22 cellular contexts compared by ENCODE assay signal in the genomic region with DNA sequence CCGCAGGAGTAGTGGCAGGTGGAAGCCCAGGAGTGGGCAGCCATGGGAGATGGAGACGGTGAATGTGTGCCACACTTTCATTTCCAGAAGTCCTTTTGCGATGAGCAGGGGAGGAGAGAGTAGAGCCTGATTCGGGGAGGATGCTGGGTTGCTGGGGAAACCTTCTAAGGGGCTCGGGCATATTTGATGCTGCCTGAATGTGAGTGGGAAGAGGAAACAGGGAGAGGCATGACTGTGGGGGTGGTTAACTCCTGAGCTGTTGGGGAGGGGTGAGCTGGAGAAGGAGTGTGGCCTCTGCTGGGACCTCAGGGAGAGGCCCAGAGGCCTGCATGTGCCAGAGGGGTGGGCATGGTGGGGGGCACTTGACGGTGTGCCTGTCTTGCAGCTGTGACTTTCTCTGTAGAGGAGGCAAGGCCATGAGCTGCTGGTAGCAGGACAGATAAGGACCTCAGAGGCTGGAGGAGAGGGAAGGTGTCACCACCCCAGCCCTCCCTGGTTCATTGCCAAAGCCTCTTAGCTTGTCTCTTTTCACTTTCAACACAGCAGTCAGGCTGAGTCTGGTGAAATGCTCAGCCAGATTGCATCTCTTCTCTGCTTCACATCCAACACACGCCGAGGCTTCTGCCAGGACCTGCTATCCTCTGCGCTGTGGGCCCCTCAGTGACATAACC. TPM values are rescaled to one million over a fixed set of nuclear protein-coding genes. Genes with fewer than 3 reads are reported as not detected.
DNase-seq lines count a peak whose midpoint lies in the region; ATAC-seq and TF ChIP-seq lines count a peak whose summit lies in the region.
"Had no signal": no experiment of that assay in that cellular context is flagged by ENCODE, and none has a peak within 500 bp of the region (broad histone marks: within the 10 kb centered on the region; RNA-seq: fewer than 3 reads in every experiment).

No MANE protein-coding gene starts in this region.

- no peaks in the 10 kb centered on the region for H3K36me3 Mint-ChIP-seq in type B pancreatic cell
- H3K36me3 Mint-ChIP-seq: activated CD4-positive, alpha-beta memory T cell treated with anti-CD3 and anti-CD28 coated beads for 36 hours; CD4-positive, alpha-beta memory T cell; naive B cell had no signal

- H3K27me3 Mint-ChIP-seq in type B pancreatic cell: peaks cover 8% of the 10 kb centered on the region
- H3K27me3 Mint-ChIP-seq: activated CD4-positive, alpha-beta memory T cell treated with anti-CD3 and anti-CD28 coated beads for 36 hours; stimulated activated naive CD8-positive, alpha-beta T cell treated with anti-CD3 and anti-CD28 coated beads, Interleukin-15, Interleukin-2, amounts not matched to agents 100 ng/mL and 50 ng/mL, for 24 hours had no signal

- no peak for TF ChIP-seq CTCF in type B pancreatic cell (conservative IDR thresholded peaks at IDR 0.05)

- peak; percentile 42 for ATAC-seq in left lobe of liver
- ATAC-seq in HG02763 (IDR thresholded peaks at IDR 0.05; ENCODE audit: unreplicated experiment): no peak

- H3K4me3 Mint-ChIP-seq in type B pancreatic cell: no peak overlapping the region
- H3K4me3 Mint-ChIP-seq: activated CD4-positive, alpha-beta memory T cell treated with anti-CD3 and anti-CD28 coated beads for 36 hours; activated naive CD8-positive, alpha-beta T cell treated with anti-CD3 and anti-CD28 coated beads for 36 hours; activated T-cell treated with anti-CD3 and anti-CD28 coated beads, Interleukin-2, amount 50 U/mL, for 24 hours; CD4-positive, alpha-beta memory T cell; naive B cell; stimulated activated naive CD8-positive, alpha-beta T cell treated with anti-CD3 and anti-CD28 coated beads, Interleukin-15, Interleukin-2, amounts not matched to agents 100 ng/mL and 50 ng/mL, for 24 hours had no signal

- H3K4me1 Mint-ChIP-seq in type B pancreatic cell (ENCODE audit: unreplicated experiment): peaks cover 16% of the 10 kb centered on the region
- H3K4me1 Mint-ChIP-seq: activated naive CD8-positive, alpha-beta T cell treated with anti-CD3 and anti-CD28 coated beads for 36 hours; CD4-positive, alpha-beta memory T cell had no signal

- H3K9me3 Mint-ChIP-seq in type B pancreatic cell: no peaks in the 10 kb centered on the region
- H3K9me3 Mint-ChIP-seq: activated CD4-positive, alpha-beta memory T cell treated with anti-CD3 and anti-CD28 coated beads for 36 hours; activated T-cell treated with anti-CD3 and anti-CD28 coated beads, Interleukin-2, amount 50 U/mL, for 24 hours; naive B cell; stimulated activated naive CD8-positive, alpha-beta T cell treated with anti-CD3 and anti-CD28 coated beads, Interleukin-15, Interleukin-2, amounts not matched to agents 100 ng/mL and 50 ng/mL, for 24 hours had no signal

- peak overlapping the region; percentile 7 for H3K27ac Mint-ChIP-seq in type B pancreatic cell
- H3K27ac Mint-ChIP-seq: activated CD4-positive, alpha-beta memory T cell treated with anti-CD3 and anti-CD28 coated beads for 36 hours; activated naive CD8-positive, alpha-beta T cell treated with anti-CD3 and anti-CD28 coated beads for 36 hours; activated T-cell treated with anti-CD3 and anti-CD28 coated beads, Interleukin-2, amount 50 U/mL, for 24 hours; stimulated activated naive CD8-positive, alpha-beta T cell treated with anti-CD3 and anti-CD28 coated beads, Interleukin-15, Interleukin-2, amounts not matched to agents 100 ng/mL and 50 ng/mL, for 24 hours had no signal

- H3K27ac ChIP-seq in angular gyrus (ENCODE audit: low read depth, low read length): peak overlapping the region; percentile 74

- peak; percentile 52 for DNase-seq in activated effector memory CD4-positive, alpha-beta T cell treated with anti-CD3 and anti-CD28 coated beads, Interleukin-2, amount 50 U/mL, for 16 hours
- DNase-seq in activated effector memory CD4-positive, alpha-beta T cell treated with Interleukin-2 at 50 U/mL for 16 hours: no peak
- peak; percentile 68 for DNase-seq in left lobe of liver (ENCODE audit: low spot score)
- DNase-seq in type B pancreatic cell (ENCODE audit: extremely low spot score, unreplicated experiment): no peak
- no peak for DNase-seq in 8988T
- DNase-seq in COLO829 (ENCODE audit: low spot score): no peak
- DNase-seq: ACHN; activated CD4-positive, alpha-beta memory T cell treated with anti-CD3 and anti-CD28 coated beads for 36 hours; activated naive CD8-positive, alpha-beta T cell treated with anti-CD3 and anti-CD28 coated beads for 36 hours; activated T-cell treated with anti-CD3 and anti-CD28 coated beads, Interleukin-2, amount 50 U/mL, for 24 hours; CD4-positive, alpha-beta memory T cell; erythroblast; KG1; naive B cell; NCI-H1048; stimulated activated CD4-positive, alpha-beta T cell treated with anti-CD3 and anti-CD28 coated beads, Interleukin-15, amount 100 ng/mL, for 24 hours had no signal

RNA-seq across cellular contexts. Expression of a gene that starts 11.4 kb away (rescaled TPM):
- total RNA-seq in left lobe of liver (15.9 TPM), type B pancreatic cell (ENCODE audit: low replicate concordance) (2.5 and 2.6 TPM in 2 replicates)
- total RNA-seq: activated CD4-positive, alpha-beta memory T cell treated with anti-CD3 and anti-CD28 coated beads for 36 hours; CD4-positive, alpha-beta memory T cell; dermis microvascular lymphatic vessel endothelial cell; lung microvascular endothelial cell; RPMI7951 had no signal

RNA-seq across cellular contexts. Expression of a gene that starts 40.9 kb away (rescaled TPM):
- total RNA-seq in left lobe of liver (11.8 TPM), type B pancreatic cell (ENCODE audit: low replicate concordance) (24.6 and 28.8 TPM in 2 replicates)

Comparison
In these comparisons a context has a peak if more than half of its experiments do, and no peak if none do; other contexts are left out.
1. DNase-seq: peak in activated effector memory CD4-positive, alpha-beta T cell treated with anti-CD3 and anti-CD28 coated beads, Interleukin-2, amount 50 U/mL, for 16 hours (single experiment) and left lobe of liver (single experiment); none in activated effector memory CD4-positive, alpha-beta T cell treated with Interleukin-2 at 50 U/mL for 16 hours (single experiment), type B pancreatic cell (single experiment), 8988T (single experiment) and COLO829 (single experiment).